Comparison of ENCODE assay signal across 2 cellular contexts in the genomic region with DNA sequence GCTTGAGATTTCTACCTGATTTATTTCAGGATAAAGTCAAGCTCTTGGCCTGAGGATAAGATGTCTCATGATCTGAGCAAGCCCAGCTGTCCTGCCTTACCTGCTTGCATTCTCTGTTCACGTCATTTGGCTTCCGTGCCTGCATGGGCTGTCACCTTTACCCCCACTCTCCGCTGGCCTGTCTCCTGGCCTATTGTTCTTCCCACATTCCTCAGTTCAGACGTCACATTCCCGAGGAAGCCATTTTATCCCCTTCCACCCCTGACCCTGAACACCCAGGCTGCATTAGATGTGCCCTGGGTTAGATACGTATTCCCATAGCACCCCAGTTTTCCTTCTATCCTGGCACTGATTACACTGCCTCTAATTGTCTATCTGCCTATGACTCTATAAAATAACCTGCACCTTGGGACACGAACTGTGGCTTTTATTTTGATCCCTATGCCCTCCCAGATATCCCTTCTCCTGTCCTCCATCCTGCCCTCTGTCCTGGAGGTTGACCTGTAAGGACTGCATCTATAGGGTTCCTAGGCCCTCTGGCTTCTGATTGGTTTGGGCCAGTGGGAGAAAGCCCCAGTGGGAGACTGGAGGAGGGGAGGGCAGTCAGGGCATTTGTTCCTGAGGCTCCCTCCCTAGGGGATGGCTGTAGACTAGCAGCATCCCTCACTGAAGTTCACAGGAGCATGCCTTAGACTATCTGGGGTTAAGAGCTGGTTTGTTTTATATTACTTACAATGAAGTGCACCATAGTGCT.
TF ChIP-seq lines count a peak whose summit lies in the region.

No MANE protein-coding gene starts in this region.

TF ChIP-seq in Ishikawa, 13 proteins besides CTCF, POLR2A, EP300 and RAD21 (continued from another document):
- TF ChIP-seq, protein P1, sequence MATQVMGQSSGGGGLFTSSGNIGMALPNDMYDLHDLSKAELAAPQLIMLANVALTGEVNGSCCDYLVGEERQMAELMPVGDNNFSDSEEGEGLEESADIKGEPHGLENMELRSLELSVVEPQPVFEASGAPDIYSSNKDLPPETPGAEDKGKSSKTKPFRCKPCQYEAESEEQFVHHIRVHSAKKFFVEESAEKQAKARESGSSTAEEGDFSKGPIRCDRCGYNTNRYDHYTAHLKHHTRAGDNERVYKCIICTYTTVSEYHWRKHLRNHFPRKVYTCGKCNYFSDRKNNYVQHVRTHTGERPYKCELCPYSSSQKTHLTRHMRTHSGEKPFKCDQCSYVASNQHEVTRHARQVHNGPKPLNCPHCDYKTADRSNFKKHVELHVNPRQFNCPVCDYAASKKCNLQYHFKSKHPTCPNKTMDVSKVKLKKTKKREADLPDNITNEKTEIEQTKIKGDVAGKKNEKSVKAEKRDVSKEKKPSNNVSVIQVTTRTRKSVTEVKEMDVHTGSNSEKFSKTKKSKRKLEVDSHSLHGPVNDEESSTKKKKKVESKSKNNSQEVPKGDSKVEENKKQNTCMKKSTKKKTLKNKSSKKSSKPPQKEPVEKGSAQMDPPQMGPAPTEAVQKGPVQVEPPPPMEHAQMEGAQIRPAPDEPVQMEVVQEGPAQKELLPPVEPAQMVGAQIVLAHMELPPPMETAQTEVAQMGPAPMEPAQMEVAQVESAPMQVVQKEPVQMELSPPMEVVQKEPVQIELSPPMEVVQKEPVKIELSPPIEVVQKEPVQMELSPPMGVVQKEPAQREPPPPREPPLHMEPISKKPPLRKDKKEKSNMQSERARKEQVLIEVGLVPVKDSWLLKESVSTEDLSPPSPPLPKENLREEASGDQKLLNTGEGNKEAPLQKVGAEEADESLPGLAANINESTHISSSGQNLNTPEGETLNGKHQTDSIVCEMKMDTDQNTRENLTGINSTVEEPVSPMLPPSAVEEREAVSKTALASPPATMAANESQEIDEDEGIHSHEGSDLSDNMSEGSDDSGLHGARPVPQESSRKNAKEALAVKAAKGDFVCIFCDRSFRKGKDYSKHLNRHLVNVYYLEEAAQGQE (IDR thresholded peaks at IDR 0.05; ENCODE audit: low read depth), result no peak
- no peak for TF ChIP-seq TCF12 (IDR thresholded peaks at IDR 0.05; ENCODE audit: low read depth)
- no peak for TF ChIP-seq CREB1 (IDR thresholded peaks at IDR 0.05; ENCODE audit: low read depth)
- no peak for TF ChIP-seq NFIC (IDR thresholded peaks at IDR 0.05)
- TF ChIP-seq CEBPB (IDR thresholded peaks at IDR 0.05), result no peak
- TF ChIP-seq TAF1 (IDR thresholded peaks at IDR 0.05; ENCODE audit: low read depth), result no peak
- TF ChIP-seq FOXM1 (IDR thresholded peaks at IDR 0.05; ENCODE audit: borderline replicate concordance, low read depth), result no peak
- TF ChIP-seq, protein P2, sequence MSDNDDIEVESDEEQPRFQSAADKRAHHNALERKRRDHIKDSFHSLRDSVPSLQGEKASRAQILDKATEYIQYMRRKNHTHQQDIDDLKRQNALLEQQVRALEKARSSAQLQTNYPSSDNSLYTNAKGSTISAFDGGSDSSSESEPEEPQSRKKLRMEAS (IDR thresholded peaks at IDR 0.05), result no peak
- TF ChIP-seq EGR1 (IDR thresholded peaks at IDR 0.05), result no peak
- TF ChIP-seq ZBTB7A (IDR thresholded peaks at IDR 0.05; ENCODE audit: low read depth), result no peak
TF ChIP-seq in Ishikawa: peak in this region for 2.

TF ChIP-seq in H1, 55 proteins besides CTCF, POLR2A, EP300 and RAD21 (continued from another document and continues in another):
- 0 out of 2 replicates have a peak, but pooled peaks have one; percentile 44 for TF ChIP-seq TCF12 (IDR thresholded peaks at IDR 0.05; ENCODE audit: low read depth, low read length)
- no peak for TF ChIP-seq RNF2 (IDR thresholded peaks at IDR 0.05; ENCODE audit: borderline replicate concordance, low read depth, low read length, missing control alignments, poor library complexity, severe bottlenecking)
- TF ChIP-seq SAP30 (IDR thresholded peaks at IDR 0.05; ENCODE audit: insufficient read depth, insufficient replicate concordance, low read length), result peak; percentile 24
- peak; percentile 61 for TF ChIP-seq SP1 (IDR thresholded peaks at IDR 0.05; ENCODE audit: low read depth, low read length)
- no peak for TF ChIP-seq KDM1A (IDR thresholded peaks at IDR 0.05; ENCODE audit: borderline replicate concordance, low read length)
- TF ChIP-seq TAF7 (optimal IDR thresholded peaks at IDR 0.05; ENCODE audit: borderline replicate concordance, low read depth, low read length), result peak; percentile 25
- no peak for TF ChIP-seq POU5F1 (IDR thresholded peaks at IDR 0.05; ENCODE audit: low read depth, low read length)
- TF ChIP-seq, protein P3, sequence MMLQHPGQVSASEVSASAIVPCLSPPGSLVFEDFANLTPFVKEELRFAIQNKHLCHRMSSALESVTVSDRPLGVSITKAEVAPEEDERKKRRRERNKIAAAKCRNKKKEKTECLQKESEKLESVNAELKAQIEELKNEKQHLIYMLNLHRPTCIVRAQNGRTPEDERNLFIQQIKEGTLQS (IDR thresholded peaks at IDR 0.05; ENCODE audit: insufficient read depth, low read depth, low read length), result no peak
- TF ChIP-seq PHF8 (conservative IDR thresholded peaks at IDR 0.05; ENCODE audit: low read depth, low read length), result 0 out of 2 replicates have a peak, but pooled peaks have one; percentile 35
- TF ChIP-seq, protein P4, sequence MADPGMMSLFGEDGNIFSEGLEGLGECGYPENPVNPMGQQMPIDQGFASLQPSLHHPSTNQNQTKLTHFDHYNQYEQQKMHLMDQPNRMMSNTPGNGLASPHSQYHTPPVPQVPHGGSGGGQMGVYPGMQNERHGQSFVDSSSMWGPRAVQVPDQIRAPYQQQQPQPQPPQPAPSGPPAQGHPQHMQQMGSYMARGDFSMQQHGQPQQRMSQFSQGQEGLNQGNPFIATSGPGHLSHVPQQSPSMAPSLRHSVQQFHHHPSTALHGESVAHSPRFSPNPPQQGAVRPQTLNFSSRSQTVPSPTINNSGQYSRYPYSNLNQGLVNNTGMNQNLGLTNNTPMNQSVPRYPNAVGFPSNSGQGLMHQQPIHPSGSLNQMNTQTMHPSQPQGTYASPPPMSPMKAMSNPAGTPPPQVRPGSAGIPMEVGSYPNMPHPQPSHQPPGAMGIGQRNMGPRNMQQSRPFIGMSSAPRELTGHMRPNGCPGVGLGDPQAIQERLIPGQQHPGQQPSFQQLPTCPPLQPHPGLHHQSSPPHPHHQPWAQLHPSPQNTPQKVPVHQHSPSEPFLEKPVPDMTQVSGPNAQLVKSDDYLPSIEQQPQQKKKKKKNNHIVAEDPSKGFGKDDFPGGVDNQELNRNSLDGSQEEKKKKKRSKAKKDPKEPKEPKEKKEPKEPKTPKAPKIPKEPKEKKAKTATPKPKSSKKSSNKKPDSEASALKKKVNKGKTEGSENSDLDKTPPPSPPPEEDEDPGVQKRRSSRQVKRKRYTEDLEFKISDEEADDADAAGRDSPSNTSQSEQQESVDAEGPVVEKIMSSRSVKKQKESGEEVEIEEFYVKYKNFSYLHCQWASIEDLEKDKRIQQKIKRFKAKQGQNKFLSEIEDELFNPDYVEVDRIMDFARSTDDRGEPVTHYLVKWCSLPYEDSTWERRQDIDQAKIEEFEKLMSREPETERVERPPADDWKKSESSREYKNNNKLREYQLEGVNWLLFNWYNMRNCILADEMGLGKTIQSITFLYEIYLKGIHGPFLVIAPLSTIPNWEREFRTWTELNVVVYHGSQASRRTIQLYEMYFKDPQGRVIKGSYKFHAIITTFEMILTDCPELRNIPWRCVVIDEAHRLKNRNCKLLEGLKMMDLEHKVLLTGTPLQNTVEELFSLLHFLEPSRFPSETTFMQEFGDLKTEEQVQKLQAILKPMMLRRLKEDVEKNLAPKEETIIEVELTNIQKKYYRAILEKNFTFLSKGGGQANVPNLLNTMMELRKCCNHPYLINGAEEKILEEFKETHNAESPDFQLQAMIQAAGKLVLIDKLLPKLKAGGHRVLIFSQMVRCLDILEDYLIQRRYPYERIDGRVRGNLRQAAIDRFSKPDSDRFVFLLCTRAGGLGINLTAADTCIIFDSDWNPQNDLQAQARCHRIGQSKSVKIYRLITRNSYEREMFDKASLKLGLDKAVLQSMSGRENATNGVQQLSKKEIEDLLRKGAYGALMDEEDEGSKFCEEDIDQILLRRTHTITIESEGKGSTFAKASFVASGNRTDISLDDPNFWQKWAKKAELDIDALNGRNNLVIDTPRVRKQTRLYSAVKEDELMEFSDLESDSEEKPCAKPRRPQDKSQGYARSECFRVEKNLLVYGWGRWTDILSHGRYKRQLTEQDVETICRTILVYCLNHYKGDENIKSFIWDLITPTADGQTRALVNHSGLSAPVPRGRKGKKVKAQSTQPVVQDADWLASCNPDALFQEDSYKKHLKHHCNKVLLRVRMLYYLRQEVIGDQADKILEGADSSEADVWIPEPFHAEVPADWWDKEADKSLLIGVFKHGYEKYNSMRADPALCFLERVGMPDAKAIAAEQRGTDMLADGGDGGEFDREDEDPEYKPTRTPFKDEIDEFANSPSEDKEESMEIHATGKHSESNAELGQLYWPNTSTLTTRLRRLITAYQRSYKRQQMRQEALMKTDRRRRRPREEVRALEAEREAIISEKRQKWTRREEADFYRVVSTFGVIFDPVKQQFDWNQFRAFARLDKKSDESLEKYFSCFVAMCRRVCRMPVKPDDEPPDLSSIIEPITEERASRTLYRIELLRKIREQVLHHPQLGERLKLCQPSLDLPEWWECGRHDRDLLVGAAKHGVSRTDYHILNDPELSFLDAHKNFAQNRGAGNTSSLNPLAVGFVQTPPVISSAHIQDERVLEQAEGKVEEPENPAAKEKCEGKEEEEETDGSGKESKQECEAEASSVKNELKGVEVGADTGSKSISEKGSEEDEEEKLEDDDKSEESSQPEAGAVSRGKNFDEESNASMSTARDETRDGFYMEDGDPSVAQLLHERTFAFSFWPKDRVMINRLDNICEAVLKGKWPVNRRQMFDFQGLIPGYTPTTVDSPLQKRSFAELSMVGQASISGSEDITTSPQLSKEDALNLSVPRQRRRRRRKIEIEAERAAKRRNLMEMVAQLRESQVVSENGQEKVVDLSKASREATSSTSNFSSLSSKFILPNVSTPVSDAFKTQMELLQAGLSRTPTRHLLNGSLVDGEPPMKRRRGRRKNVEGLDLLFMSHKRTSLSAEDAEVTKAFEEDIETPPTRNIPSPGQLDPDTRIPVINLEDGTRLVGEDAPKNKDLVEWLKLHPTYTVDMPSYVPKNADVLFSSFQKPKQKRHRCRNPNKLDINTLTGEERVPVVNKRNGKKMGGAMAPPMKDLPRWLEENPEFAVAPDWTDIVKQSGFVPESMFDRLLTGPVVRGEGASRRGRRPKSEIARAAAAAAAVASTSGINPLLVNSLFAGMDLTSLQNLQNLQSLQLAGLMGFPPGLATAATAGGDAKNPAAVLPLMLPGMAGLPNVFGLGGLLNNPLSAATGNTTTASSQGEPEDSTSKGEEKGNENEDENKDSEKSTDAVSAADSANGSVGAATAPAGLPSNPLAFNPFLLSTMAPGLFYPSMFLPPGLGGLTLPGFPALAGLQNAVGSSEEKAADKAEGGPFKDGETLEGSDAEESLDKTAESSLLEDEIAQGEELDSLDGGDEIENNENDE (IDR thresholded peaks at IDR 0.05; ENCODE audit: insufficient replicate concordance, low read length), result no peak
- no peak for TF ChIP-seq HDAC2 (IDR thresholded peaks at IDR 0.05; ENCODE audit: borderline replicate concordance in 1 of 2, low read depth in 2 of 2, low read length in 2 of 2)
- TF ChIP-seq, protein P5, sequence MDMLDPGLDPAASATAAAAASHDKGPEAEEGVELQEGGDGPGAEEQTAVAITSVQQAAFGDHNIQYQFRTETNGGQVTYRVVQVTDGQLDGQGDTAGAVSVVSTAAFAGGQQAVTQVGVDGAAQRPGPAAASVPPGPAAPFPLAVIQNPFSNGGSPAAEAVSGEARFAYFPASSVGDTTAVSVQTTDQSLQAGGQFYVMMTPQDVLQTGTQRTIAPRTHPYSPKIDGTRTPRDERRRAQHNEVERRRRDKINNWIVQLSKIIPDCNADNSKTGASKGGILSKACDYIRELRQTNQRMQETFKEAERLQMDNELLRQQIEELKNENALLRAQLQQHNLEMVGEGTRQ (IDR thresholded peaks at IDR 0.05; ENCODE audit: low read length), result no peak
- TF ChIP-seq HDAC6 (IDR thresholded peaks at IDR 0.05; ENCODE audit: low read depth, low read length), result no peak
- TF ChIP-seq ZNF274 (IDR thresholded peaks at IDR 0.05; ENCODE audit: borderline replicate concordance, extremely low read depth, low read length), result no peak
- TF ChIP-seq SIX5 (IDR thresholded peaks at IDR 0.05; ENCODE audit: low read depth, low read length), result no peak
- TF ChIP-seq GABPA (IDR thresholded peaks at IDR 0.05; ENCODE audit: borderline replicate concordance, insufficient read depth, low read length), result no peak
- TF ChIP-seq CREB1 (IDR thresholded peaks at IDR 0.05), result peak; percentile 81
- TF ChIP-seq CHD2 (IDR thresholded peaks at IDR 0.05; ENCODE audit: low read length), result no peak
- TF ChIP-seq, protein P6, sequence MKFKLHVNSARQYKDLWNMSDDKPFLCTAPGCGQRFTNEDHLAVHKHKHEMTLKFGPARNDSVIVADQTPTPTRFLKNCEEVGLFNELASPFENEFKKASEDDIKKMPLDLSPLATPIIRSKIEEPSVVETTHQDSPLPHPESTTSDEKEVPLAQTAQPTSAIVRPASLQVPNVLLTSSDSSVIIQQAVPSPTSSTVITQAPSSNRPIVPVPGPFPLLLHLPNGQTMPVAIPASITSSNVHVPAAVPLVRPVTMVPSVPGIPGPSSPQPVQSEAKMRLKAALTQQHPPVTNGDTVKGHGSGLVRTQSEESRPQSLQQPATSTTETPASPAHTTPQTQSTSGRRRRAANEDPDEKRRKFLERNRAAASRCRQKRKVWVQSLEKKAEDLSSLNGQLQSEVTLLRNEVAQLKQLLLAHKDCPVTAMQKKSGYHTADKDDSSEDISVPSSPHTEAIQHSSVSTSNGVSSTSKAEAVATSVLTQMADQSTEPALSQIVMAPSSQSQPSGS (IDR thresholded peaks at IDR 0.05; ENCODE audit: low read length), result peak; percentile 93
- peak; percentile 9; the same call in 1 of the 2 replicates for TF ChIP-seq BACH1 (IDR thresholded peaks at IDR 0.05; ENCODE audit: low read length)
- TF ChIP-seq ASH2L (IDR thresholded peaks at IDR 0.05; ENCODE audit: low read length), result peak; percentile 25
- no peak for TF ChIP-seq SP2 (IDR thresholded peaks at IDR 0.05; ENCODE audit: low read length)
- no peak for TF ChIP-seq SP4 (IDR thresholded peaks at IDR 0.05; ENCODE audit: low read length)
- no peak for TF ChIP-seq EZH2 (IDR thresholded peaks at IDR 0.05; ENCODE audit: low read depth, low read length, severe bottlenecking)
- no peak for TF ChIP-seq RFX5 (IDR thresholded peaks at IDR 0.05; ENCODE audit: borderline replicate concordance, low read depth, low read length)
- peak; percentile 81 to 88; a peak in 2 of 4 replicates for TF ChIP-seq SIN3A (conservative IDR thresholded peaks at IDR 0.05 in 1 of 2, IDR thresholded peaks at IDR 0.05 in 1 of 2; ENCODE audit: low read depth in 1 of 2, low read length in 2 of 2)
- no peak for TF ChIP-seq BRCA1 (IDR thresholded peaks at IDR 0.05; ENCODE audit: low read depth, low read length)
- TF ChIP-seq, protein P2 (IDR thresholded peaks at IDR 0.05), result no peak
- TF ChIP-seq, protein P7, sequence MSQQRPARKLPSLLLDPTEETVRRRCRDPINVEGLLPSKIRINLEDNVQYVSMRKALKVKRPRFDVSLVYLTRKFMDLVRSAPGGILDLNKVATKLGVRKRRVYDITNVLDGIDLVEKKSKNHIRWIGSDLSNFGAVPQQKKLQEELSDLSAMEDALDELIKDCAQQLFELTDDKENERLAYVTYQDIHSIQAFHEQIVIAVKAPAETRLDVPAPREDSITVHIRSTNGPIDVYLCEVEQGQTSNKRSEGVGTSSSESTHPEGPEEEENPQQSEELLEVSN (IDR thresholded peaks at IDR 0.05), result no peak
- no peak for TF ChIP-seq CBX5 (IDR thresholded peaks at IDR 0.05; ENCODE audit: low read depth, low read length)
- TF ChIP-seq CTBP2 (IDR thresholded peaks at IDR 0.05; ENCODE audit: borderline replicate concordance, insufficient read depth, insufficient read length, low read length), result peak; percentile 83
- TF ChIP-seq MAFK (IDR thresholded peaks at IDR 0.05; ENCODE audit: low read depth, low read length), result no peak
- no peak for TF ChIP-seq KDM4A (IDR thresholded peaks at IDR 0.05; ENCODE audit: low read depth, low read length, severe bottlenecking)
- TF ChIP-seq NANOG (IDR thresholded peaks at IDR 0.05; ENCODE audit: insufficient read depth, low read depth, low read length, poor library complexity, severe bottlenecking), result no peak
